ENCODE assay signal across 18 cellular contexts in the genomic region with DNA sequence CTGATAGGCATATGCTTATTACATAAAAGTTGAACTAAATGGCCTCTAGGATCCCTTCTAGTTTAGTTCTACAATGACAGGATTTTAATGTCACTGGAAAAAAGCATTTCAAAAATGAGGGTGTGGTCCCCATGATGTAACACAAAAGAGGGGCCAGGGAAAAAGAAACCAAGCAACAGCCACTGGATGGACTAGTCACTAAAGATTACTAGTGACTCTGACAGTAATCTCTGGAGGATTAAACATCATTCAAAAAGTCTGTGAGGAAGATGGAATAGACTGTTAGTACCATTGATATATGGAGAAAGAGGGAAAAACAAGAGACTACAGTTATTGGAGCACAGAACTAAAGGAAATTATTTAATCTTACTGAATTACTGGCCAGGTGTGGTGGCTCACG. TPM values are rescaled to one million over a fixed set of nuclear protein-coding genes. Genes with fewer than 3 reads are reported as not detected.
DNase-seq lines count a peak whose midpoint lies in the region; TF ChIP-seq lines count a peak whose summit lies in the region.
"Had no signal": no experiment of that assay in that cellular context is flagged by ENCODE, and none has a peak within 500 bp of the region (broad histone marks: within the 10 kb centered on the region; RNA-seq: fewer than 3 reads in every experiment).

No MANE protein-coding gene starts in this region.

- H3K4me1 Mint-ChIP-seq in Calu3 (ENCODE audit: low read depth, unreplicated experiment) (peaks cover 14% of the 10 kb centered on the region), type B pancreatic cell (ENCODE audit: unreplicated experiment) (peaks cover 7% of the 10 kb centered on the region), glutamatergic neuron (ENCODE audit: low read depth, unreplicated experiment) (peaks cover 13% of the 10 kb centered on the region)
- H3K4me1 Mint-ChIP-seq: T-cell had no signal

- H3K4me2 ChIP-seq in Loucy (ENCODE audit: low read depth, low read length, poor library complexity, severe bottlenecking), result no peak overlapping the region

- H2AFZ ChIP-seq in Loucy (ENCODE audit: low read length), result 0 out of 2 replicates have a peak overlapping the region, but pooled peaks have one; percentile 10

- TF ChIP-seq CTCF in Calu3 (IDR thresholded peaks at IDR 0.05; ENCODE audit: unreplicated experiment) (no peak), Loucy (conservative IDR thresholded peaks at IDR 0.05; ENCODE audit: low read length) (no peak), fibroblast of the aortic adventitia (IDR thresholded peaks at IDR 0.05; ENCODE audit: insufficient read depth, low read length) (no peak), type B pancreatic cell (conservative IDR thresholded peaks at IDR 0.05) (no peak), glutamatergic neuron (IDR thresholded peaks at IDR 0.05; ENCODE audit: partially characterized antibody, unreplicated experiment) (no peak)

- no peak overlapping the region for H3K9ac ChIP-seq in Loucy (ENCODE audit: low read depth, low read length, poor library complexity, severe bottlenecking)

- no peaks in the 10 kb centered on the region for H3K9me3 Mint-ChIP-seq in Calu3 (ENCODE audit: low read depth, unreplicated experiment)
- H3K9me3 Mint-ChIP-seq in type B pancreatic cell, result no peaks in the 10 kb centered on the region
- no peaks in the 10 kb centered on the region for H3K9me3 Mint-ChIP-seq in glutamatergic neuron (ENCODE audit: unreplicated experiment)
- H3K9me3 Mint-ChIP-seq: CD4-positive, alpha-beta T cell; T-cell had no signal

- no peak overlapping the region for H3K4me3 ChIP-seq in Loucy (ENCODE audit: low read length, poor library complexity, severe bottlenecking)
- H3K4me3 ChIP-seq in fibroblast of the aortic adventitia (ENCODE audit: low read depth, low read length), result no peak overlapping the region
- H3K4me3 ChIP-seq: HAP-1, SK-N-MC had no signal

- no peaks in the 10 kb centered on the region for H3K9me3 ChIP-seq in Loucy (ENCODE audit: insufficient read depth, low read depth, low read length)
- H3K9me3 ChIP-seq: HAP-1 had no signal

- H3F3A ChIP-seq in Loucy (ENCODE audit: low read depth), result no peaks in the 10 kb centered on the region

- peaks cover 5% of the 10 kb centered on the region for H3K36me3 Mint-ChIP-seq in Calu3 (ENCODE audit: insufficient read depth, unreplicated experiment)
- H3K36me3 Mint-ChIP-seq in type B pancreatic cell, result peaks cover 19% of the 10 kb centered on the region
- H3K36me3 Mint-ChIP-seq in glutamatergic neuron (ENCODE audit: unreplicated experiment), result no peaks in the 10 kb centered on the region
- H3K36me3 Mint-ChIP-seq: T-cell had no signal

- intact Hi-C loops in Calu3 (cut with micrococcal nuclease; ENCODE audit: unreplicated experiment), result loop anchor here (5.0 kb wide), 1 partner anchor 34 kb away; no protein-coding TSS in a partner anchor

- CTCF ChIA-PET in Calu3 (lab: Charles Lee), result no interaction called here

- no peaks in the 10 kb centered on the region for H3K36me3 ChIP-seq in Loucy (ENCODE audit: insufficient read depth, low read length)

- H3K27me3 Mint-ChIP-seq in Calu3 (ENCODE audit: unreplicated experiment), result no peaks in the 10 kb centered on the region
- H3K27me3 Mint-ChIP-seq in type B pancreatic cell, result no peaks in the 10 kb centered on the region
- peaks cover 2% of the 10 kb centered on the region for H3K27me3 Mint-ChIP-seq in glutamatergic neuron (ENCODE audit: unreplicated experiment)
- H3K27me3 Mint-ChIP-seq: CD4-positive, alpha-beta T cell had no signal

- no TSS peak for BruUV-seq in Calu3 (replicated peaks; lab: Mats Ljungman, UMichigan)

- DNase-seq in Calu3 (no peak), fibroblast of the aortic adventitia (ENCODE audit: low read depth) (peak; percentile 27), type B pancreatic cell (ENCODE audit: extremely low spot score, unreplicated experiment) (no peak), glutamatergic neuron (no peak), DMS 273 (lab: John Stamatoyannopoulos, UW; ENCODE audit: unreplicated experiment) (no peak)
- DNase-seq in stimulated activated naive CD4-positive, alpha-beta T cell (lab: John Stamatoyannopoulos, UW), result no peak
- DNase-seq: CD4-positive, alpha-beta T cell; DMS79; NCI-H1105 treated with DMSO at 0.1 percent for 48 hours; NCI-H1694 treated with DMSO at 0.1 percent for 48 hours; NCI-H510A; NCI-H748 treated with DMSO at 0.1 percent for 48 hours; NK-92 treated with Interleukin-12 subunit alpha and Interleukin-12 subunit beta, amount 100 ng/mL, for 24 hours; SHP77; T-cell had no signal

- no peaks in the 10 kb centered on the region for H3K9me2 ChIP-seq in Loucy (replicated peaks; ENCODE audit: low read depth, low read length)

- H3K79me2 ChIP-seq in Loucy (ENCODE audit: insufficient read depth, low read length), result no peaks in the 10 kb centered on the region

- H3K4me1 ChIP-seq in Loucy (ENCODE audit: insufficient read depth, low read length, poor library complexity, severe bottlenecking), result no peaks in the 10 kb centered on the region

- H3K27me3 ChIP-seq in Loucy (ENCODE audit: insufficient read depth, low read length, poor library complexity, severe bottlenecking), result no peaks in the 10 kb centered on the region

- H3K27ac Mint-ChIP-seq in Calu3 (ENCODE audit: unreplicated experiment) (peak overlapping the region; percentile 26), type B pancreatic cell (peak overlapping the region; percentile 63), glutamatergic neuron (ENCODE audit: unreplicated experiment) (no peak overlapping the region)
- H3K27ac Mint-ChIP-seq: CD4-positive, alpha-beta T cell; T-cell had no signal

- no peak overlapping the region for H3K4me3 Mint-ChIP-seq in Calu3 (ENCODE audit: low read depth, unreplicated experiment)
- no peak overlapping the region for H3K4me3 Mint-ChIP-seq in type B pancreatic cell
- H3K4me3 Mint-ChIP-seq in glutamatergic neuron (ENCODE audit: unreplicated experiment), result no peak overlapping the region
- H3K4me3 Mint-ChIP-seq: CD4-positive, alpha-beta T cell; T-cell had no signal

- no peaks in the 10 kb centered on the region for H4K20me1 ChIP-seq in Loucy (ENCODE audit: insufficient read depth, low read length, poor library complexity, severe bottlenecking)

RNA-seq across cellular contexts. Expression of a gene that starts 22.5 kb away (rescaled TPM):
- total RNA-seq in Calu3 (2022) (64.3 and 72.2 TPM in 2 replicates), fibroblast of the aortic adventitia (ENCODE audit: low replicate concordance) (137 and 145 TPM in 2 replicates), type B pancreatic cell (ENCODE audit: low replicate concordance) (40.9 and 76.7 TPM in 2 replicates), glutamatergic neuron (ENCODE audit: unreplicated experiment) (75.2 TPM)

RNA-seq across cellular contexts. Expression of a gene that starts 22.9 kb away (rescaled TPM):
- total RNA-seq in Calu3 (2022) (18.9 and 19.1 TPM in 2 replicates), fibroblast of the aortic adventitia (ENCODE audit: low replicate concordance) (9.3 and 14.6 TPM in 2 replicates), type B pancreatic cell (ENCODE audit: low replicate concordance) (15.5 and 25.6 TPM in 2 replicates), glutamatergic neuron (ENCODE audit: unreplicated experiment) (12.9 TPM)
